ENCODE assay signal across 26 cellular contexts in genomic region chr7:86201767-86202166, GRCh38.
"Had no signal": no experiment of that assay in that cellular context is flagged by ENCODE, and none has a peak within 500 bp of the region (broad histone marks: within the 10 kb centered on the region; RNA-seq: fewer than 3 reads in every experiment).

No MANE protein-coding gene starts in this region.

- H3K9ac ChIP-seq: neural progenitor cell had no signal

- ATAC-seq: natural killer cell, right cardiac atrium, sciatic nerve had no signal

- H3K27me3 ChIP-seq: neural progenitor cell, ovary, suprapubic skin, tibial artery, vagina had no signal

- H3K27ac Mint-ChIP-seq: immature natural killer cell; mesothelial cell of epicardium; naive B cell; natural killer cell; nephron progenitor cell; neural progenitor cell; progenitor cell of endocrine pancreas; stimulated activated effector memory CD8-positive, alpha-beta T cell treated with anti-CD3 and anti-CD28 coated beads, Interleukin-12 subunit alpha, Interleukin-12 subunit beta, amount 100 ng/mL, for 72 hours; stimulated activated naive CD8-positive, alpha-beta T cell treated with anti-CD3 and anti-CD28 coated beads, Interleukin-15, Interleukin-2, amounts not matched to agents 100 ng/mL and 50 ng/mL, for 24 hours; type B pancreatic cell had no signal

- H2AFZ ChIP-seq: neural progenitor cell had no signal

- H3K9me3 ChIP-seq: suprapubic skin, thoracic aorta, vagina had no signal

- H3K4me1 ChIP-seq: left ventricle myocardium inferior, neural progenitor cell, suprapubic skin, tibial artery, vagina had no signal

- H3K4me1 Mint-ChIP-seq: immature natural killer cell; mesothelial cell of epicardium; naive B cell; natural killer cell; nephron progenitor cell; neural progenitor cell; stimulated activated effector memory CD8-positive, alpha-beta T cell treated with anti-CD3 and anti-CD28 coated beads, Interleukin-12 subunit alpha, Interleukin-12 subunit beta, amount 100 ng/mL, for 72 hours had no signal

- H3K27me3 Mint-ChIP-seq: naive B cell; progenitor cell of endocrine pancreas; stimulated activated naive CD8-positive, alpha-beta T cell treated with anti-CD3 and anti-CD28 coated beads, Interleukin-15, Interleukin-2, amounts not matched to agents 100 ng/mL and 50 ng/mL, for 24 hours; type B pancreatic cell had no signal

- H3K9me3 Mint-ChIP-seq: stimulated activated naive CD8-positive, alpha-beta T cell treated with anti-CD3 and anti-CD28 coated beads, Interleukin-15, Interleukin-2, amounts not matched to agents 100 ng/mL and 50 ng/mL, for 24 hours; type B pancreatic cell had no signal

- H3K4me2 ChIP-seq: neural progenitor cell had no signal

- H3K36me3 ChIP-seq: left ventricle myocardium inferior, neural progenitor cell, ovary, suprapubic skin, thoracic aorta, tibial artery, vagina had no signal

- H3K4me3 ChIP-seq: left ventricle myocardium inferior, lung, neural progenitor cell, ovary, skin epidermis, suprapubic skin, thoracic aorta, tibial artery, vagina had no signal

- H3K36me3 Mint-ChIP-seq: immature natural killer cell; mesothelial cell of epicardium; naive B cell; natural killer cell; neural progenitor cell; stimulated activated effector memory CD8-positive, alpha-beta T cell treated with anti-CD3 and anti-CD28 coated beads, Interleukin-12 subunit alpha, Interleukin-12 subunit beta, amount 100 ng/mL, for 72 hours; type B pancreatic cell had no signal

- H3K27ac ChIP-seq: left ventricle myocardium inferior, neural progenitor cell, ovary, skin epidermis, suprapubic skin, thoracic aorta, tibial artery, vagina had no signal

- DNase-seq: hypothalamus; immature natural killer cell; left ventricle myocardium inferior; naive B cell; natural killer cell; nephron progenitor cell; ovary; stimulated activated CD4-positive, alpha-beta T cell treated with anti-CD3 and anti-CD28 coated beads, Interleukin-12 subunit alpha, Interleukin-12 subunit beta, amount 100 ng/mL, for 4 hours; stimulated activated CD4-positive, alpha-beta T cell treated with anti-CD3 and anti-CD28 coated beads, Interleukin-15, amount 100 ng/mL, for 24 hours; stimulated activated CD4-positive, alpha-beta T cell treated with anti-CD3 and anti-CD28 coated beads, Interleukin-4, amount 100 ng/mL, for 24 hours; stimulated activated naive CD4-positive, alpha-beta T cell; tibial artery had no signal

- H3K4me3 Mint-ChIP-seq: immature natural killer cell; mesothelial cell of epicardium; naive B cell; natural killer cell; nephron progenitor cell; neural progenitor cell; stimulated activated effector memory CD8-positive, alpha-beta T cell treated with anti-CD3 and anti-CD28 coated beads, Interleukin-12 subunit alpha, Interleukin-12 subunit beta, amount 100 ng/mL, for 72 hours; stimulated activated naive CD8-positive, alpha-beta T cell treated with anti-CD3 and anti-CD28 coated beads, Interleukin-15, Interleukin-2, amounts not matched to agents 100 ng/mL and 50 ng/mL, for 24 hours; type B pancreatic cell had no signal

- FAIRE-seq: islet of Langerhans had no signal
